17 cellular contexts compared by ENCODE assay signal in the genomic region with DNA sequence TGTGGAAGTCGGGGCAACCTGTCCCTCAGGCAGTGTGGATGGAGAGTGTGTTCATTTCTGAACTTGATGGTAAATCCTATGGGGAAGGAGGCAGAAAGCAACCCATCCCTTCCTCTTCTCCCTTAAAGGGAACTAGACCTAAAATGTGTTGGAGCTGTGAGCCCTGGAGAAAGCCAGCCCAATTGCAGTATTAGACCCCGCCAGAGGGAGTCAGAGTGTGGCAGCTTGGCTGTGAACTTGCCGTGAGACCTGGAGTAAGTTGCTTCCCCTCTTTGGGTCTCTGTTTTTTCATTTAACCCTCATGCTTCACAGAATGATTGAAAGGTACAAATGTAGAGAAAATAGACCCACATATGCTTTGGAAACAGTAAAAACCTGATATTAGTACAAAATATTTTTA.
A peak's percentile ranks its signal among the peaks of the same experiment; 100 is the strongest.
DNase-seq lines count a peak whose midpoint lies in the region; ATAC-seq and TF ChIP-seq lines count a peak whose summit lies in the region.
"Had no signal": no experiment of that assay in that cellular context is flagged by ENCODE, and none has a peak within 500 bp of the region (broad histone marks: within the 10 kb centered on the region; RNA-seq: fewer than 3 reads in every experiment).

No MANE protein-coding gene starts in this region.

- POLR2A ChIA-PET in HCT116 (lab: Charles Lee), result interaction anchor here (0.6 kb wide), 1 partner anchor 1087 kb away, joined by 3 read pairs; no protein-coding TSS in a partner anchor
- POLR2A ChIA-PET in SK-N-SH (lab: Yijun Ruan, JAX), result no interaction called here
- POLR2A ChIA-PET in CD4-positive, alpha-beta memory T cell (lab: Charles Lee; ENCODE audit: partially characterized antibody), result no interaction called here

- H2AFZ ChIP-seq in HCT116 (ENCODE audit: low read depth, low read length, poor library complexity, severe bottlenecking), result no peak overlapping the region
- no peak overlapping the region for H2AFZ ChIP-seq in SK-N-SH (ENCODE audit: low read depth)

- TF ChIP-seq CTCF in HCT116 (IDR thresholded peaks at IDR 0.05 in 2 of 3, conservative IDR thresholded peaks at IDR 0.05 in 1 of 3; ENCODE audit: borderline replicate concordance in 1 of 3, insufficient read depth in 1 of 3, low read depth in 2 of 3, low read length in 2 of 3) (peak in 2 of 3 experiments; percentile 17 to 18; a peak in 1 of 6 replicates), SK-N-SH (IDR thresholded peaks at IDR 0.05) (peak; percentile 11; the same call in 1 of the 2 replicates), mesothelial cell of epicardium (IDR thresholded peaks at IDR 0.05; ENCODE audit: unreplicated experiment) (no peak)

- H3K27ac ChIP-seq in HCT116 (ENCODE audit: low read depth, low read length) (no peak overlapping the region), SK-N-SH (ENCODE audit: low read depth in 2 of 2, low read length in 1 of 2) (no peak overlapping the region)
- H3K27ac ChIP-seq in CD4-positive, alpha-beta memory T cell (ENCODE audit: low read depth, low read length), result no peak overlapping the region
- H3K27ac ChIP-seq: heart right ventricle, right atrium auricular region, tibial nerve had no signal

- TF ChIP-seq RAD21 in HCT116 (IDR thresholded peaks at IDR 0.05; ENCODE audit: low read depth) (no peak), SK-N-SH (IDR thresholded peaks at IDR 0.05; ENCODE audit: low read length) (no peak)

- no peaks in the 10 kb centered on the region for H3K9me3 ChIP-seq in HCT116 (ENCODE audit: control insufficient read depth in 1 of 2, insufficient read depth in 1 of 2, low read depth in 1 of 2, low read length in 2 of 2)
- H3K9me3 ChIP-seq in SK-N-SH, result no peaks in the 10 kb centered on the region
- H3K9me3 ChIP-seq in CD4-positive, alpha-beta memory T cell (ENCODE audit: control insufficient read depth in 1 of 2, low read length in 2 of 2), result no peaks in the 10 kb centered on the region
- H3K9me3 ChIP-seq: heart right ventricle, MG63, right atrium auricular region, tibial nerve had no signal

- no peak for TF ChIP-seq EP300 in SK-N-SH (IDR thresholded peaks at IDR 0.05; ENCODE audit: borderline replicate concordance in 1 of 2, low read depth in 1 of 2, low read length in 1 of 2)

- WGBS in SK-N-SH (ENCODE audit: low lambda C conversion rate), result 28% methylated on average over 3 of the region's 3 CpGs

- H4K20me1 ChIP-seq in HCT116 (ENCODE audit: insufficient read depth), result no peaks in the 10 kb centered on the region
- no peaks in the 10 kb centered on the region for H4K20me1 ChIP-seq in SK-N-SH (ENCODE audit: insufficient read depth)

- no peaks in the 10 kb centered on the region for H3K36me3 Mint-ChIP-seq in CD4-positive, alpha-beta memory T cell
- H3K36me3 Mint-ChIP-seq in mesothelial cell of epicardium, result no peaks in the 10 kb centered on the region
- H3K36me3 Mint-ChIP-seq: CD14-positive monocyte; naive thymus-derived CD8-positive, alpha-beta T cell had no signal

- H3K9me3 Mint-ChIP-seq in CD4-positive, alpha-beta memory T cell, result peaks cover 0 to 2% (median 0%) of the 10 kb centered on the region in 8 donors
- no peaks in the 10 kb centered on the region for H3K9me3 Mint-ChIP-seq in mesothelial cell of epicardium
- H3K9me3 Mint-ChIP-seq: CD14-positive monocyte; naive thymus-derived CD8-positive, alpha-beta T cell had no signal

- H3K27ac Mint-ChIP-seq in CD4-positive, alpha-beta memory T cell, result no peak overlapping the region
- H3K27ac Mint-ChIP-seq in mesothelial cell of epicardium, result no peak overlapping the region
- H3K27ac Mint-ChIP-seq: CD14-positive monocyte; naive thymus-derived CD8-positive, alpha-beta T cell had no signal

- no peak overlapping the region for H3K9ac ChIP-seq in HCT116 (ENCODE audit: low read length)
- H3K9ac ChIP-seq in SK-N-SH, result no peak overlapping the region

- H3K36me3 ChIP-seq in HCT116 (ENCODE audit: control insufficient read depth in 1 of 2, insufficient read depth in 2 of 2, low read length in 2 of 2) (no peaks in the 10 kb centered on the region), SK-N-SH (replicated peaks in 1 of 2; ENCODE audit: control insufficient read depth in 1 of 2, insufficient read depth in 2 of 2, low read length in 1 of 2) (no peaks in the 10 kb centered on the region)
- no peaks in the 10 kb centered on the region for H3K36me3 ChIP-seq in CD4-positive, alpha-beta memory T cell (ENCODE audit: insufficient read depth, low read length)
- H3K36me3 ChIP-seq: heart right ventricle, MG63, right atrium auricular region, tibial nerve had no signal

- peaks cover 2% of the 10 kb centered on the region; the same call in 1 of the 2 replicates for H3K27me3 ChIP-seq in HCT116 (ENCODE audit: insufficient read depth, low read length)
- H3K27me3 ChIP-seq in SK-N-SH (ENCODE audit: insufficient read depth), result peaks cover 4% of the 10 kb centered on the region; the same call in 1 of the 2 replicates
- no peaks in the 10 kb centered on the region for H3K27me3 ChIP-seq in CD4-positive, alpha-beta memory T cell (ENCODE audit: insufficient read depth, low read length)
- H3K27me3 ChIP-seq: MG63, right atrium auricular region had no signal

- H3K4me3 ChIP-seq in HCT116 (replicated peaks in 1 of 2; ENCODE audit: low read depth in 1 of 2, low read length in 2 of 2) (no peak overlapping the region), SK-N-SH (ENCODE audit: low read depth in 2 of 2, low read length in 1 of 2) (no peak overlapping the region)
- H3K4me3 ChIP-seq in CD4-positive, alpha-beta memory T cell (ENCODE audit: low read length in 2 of 2), result no peak overlapping the region
- H3K4me3 ChIP-seq: heart right ventricle, MG63, right atrium auricular region, tibial nerve had no signal

- peaks cover 9 to 10% of the 10 kb centered on the region in 2 donors for H3K27me3 Mint-ChIP-seq in CD4-positive, alpha-beta memory T cell
- H3K27me3 Mint-ChIP-seq in mesothelial cell of epicardium (ENCODE audit: low read depth), result peaks cover 14% of the 10 kb centered on the region

- CTCF ChIA-PET in HCT116 (lab: Charles Lee) (interaction anchor here (1.3 kb wide), 1 partner anchor 113 kb away, joined by 4 read pairs; no protein-coding TSS in a partner anchor), SK-N-SH (lab: Yijun Ruan, JAX) (interaction anchor here (2.1 kb wide), 1 partner anchor 113 kb away, joined by 5 read pairs; no protein-coding TSS in a partner anchor)
- CTCF ChIA-PET in CD4-positive, alpha-beta memory T cell (lab: Charles Lee; ENCODE audit: partially characterized antibody), result no interaction called here

- RAD21 ChIA-PET in HCT116 (lab: Charles Lee; ENCODE audit: low non-redundant PET in 1 of 2, low total read pairs in 2 of 2, uncharacterized antibody in 2 of 2, unreplicated experiment in 2 of 2), result no interaction called here

- H3K4me1 Mint-ChIP-seq in CD4-positive, alpha-beta memory T cell, result no peaks in the 10 kb centered on the region
- H3K4me1 Mint-ChIP-seq in mesothelial cell of epicardium, result peaks cover 6% of the 10 kb centered on the region
- H3K4me1 Mint-ChIP-seq: CD14-positive monocyte; naive thymus-derived CD8-positive, alpha-beta T cell had no signal

- H3K79me2 ChIP-seq in HCT116 (ENCODE audit: insufficient read depth, low read length) (no peaks in the 10 kb centered on the region), SK-N-SH (ENCODE audit: insufficient read depth) (no peaks in the 10 kb centered on the region)

- no peaks in the 10 kb centered on the region for H3F3A ChIP-seq in SK-N-SH (replicated peaks; ENCODE audit: insufficient read depth)

- intact Hi-C loops in HCT116 (cut with micrococcal nuclease), result no loop called here
- intact Hi-C loops in CD4-positive, alpha-beta memory T cell (cut with micrococcal nuclease), result no loop called here

- no peak for TF ChIP-seq POLR2A in HCT116 (IDR thresholded peaks at IDR 0.05; ENCODE audit: borderline replicate concordance, extremely low read depth, insufficient read depth, insufficient read length)

- DNase-seq in AG20443 (ENCODE audit: low spot score) (peak; percentile 10), HCT116 (ENCODE audit: low read depth, low spot score) (no peak), SK-N-SH (no peak), iPS-NIHi11 (ENCODE audit: low spot score) (peak; percentile 12), mesothelial cell of epicardium (ENCODE audit: low spot score in 2 of 2, unreplicated experiment in 2 of 2) (no peak)
- no peak for DNase-seq in CD4-positive, alpha-beta memory T cell
- DNase-seq: GOT3; heart right ventricle; MG63; naive thymus-derived CD8-positive, alpha-beta T cell; NCI-H2171 treated with DMSO at 0.1 percent for 48 hours had no signal

- ATAC-seq in HCT116, result peak; percentile 57; the same call in 1 of the 2 replicates
- ATAC-seq in GM19023 (IDR thresholded peaks at IDR 0.05; ENCODE audit: unreplicated experiment), result no peak
- no peak for ATAC-seq in GM18867 (IDR thresholded peaks at IDR 0.05; ENCODE audit: unreplicated experiment)
- ATAC-seq: activated CD4-positive, CD25-positive, alpha-beta regulatory T cell treated with anti-CD3 and anti-CD28 coated beads, Interleukin-2, amount 50 U/mL, for 24 hours; heart right ventricle; naive thymus-derived CD8-positive, alpha-beta T cell had no signal

- no TSS peak for BruUV-seq in HCT116 (replicated peaks; lab: Mats Ljungman, UMichigan)

- no peak overlapping the region for H3K4me2 ChIP-seq in HCT116 (ENCODE audit: low read length)
- no peak overlapping the region for H3K4me2 ChIP-seq in SK-N-SH

- H3K9me2 ChIP-seq in HCT116 (ENCODE audit: insufficient read depth) (no peaks in the 10 kb centered on the region), SK-N-SH (no peaks in the 10 kb centered on the region)

- H3K4me3 Mint-ChIP-seq in CD4-positive, alpha-beta memory T cell, result no peak overlapping the region
- no peak overlapping the region for H3K4me3 Mint-ChIP-seq in mesothelial cell of epicardium
- H3K4me3 Mint-ChIP-seq: CD14-positive monocyte; naive thymus-derived CD8-positive, alpha-beta T cell had no signal

- H3K4me1 ChIP-seq in HCT116 (ENCODE audit: control insufficient read depth in 1 of 2, insufficient read depth in 2 of 2, low read length in 2 of 2), result no peaks in the 10 kb centered on the region
- H3K4me1 ChIP-seq in SK-N-SH (ENCODE audit: control insufficient read depth in 1 of 2, insufficient read depth in 2 of 2, low read depth in 1 of 2, low read length in 1 of 2), result no peaks in the 10 kb centered on the region; a peak in 1 of 4 replicates
- no peaks in the 10 kb centered on the region for H3K4me1 ChIP-seq in CD4-positive, alpha-beta memory T cell (ENCODE audit: insufficient read depth, low read length)
- H3K4me1 ChIP-seq: heart right ventricle, right atrium auricular region, tibial nerve had no signal

TF ChIP-seq in HCT116, 20 proteins besides CTCF, POLR2A, EP300 and RAD21 (continues in another document):
- TF ChIP-seq, protein P1, sequence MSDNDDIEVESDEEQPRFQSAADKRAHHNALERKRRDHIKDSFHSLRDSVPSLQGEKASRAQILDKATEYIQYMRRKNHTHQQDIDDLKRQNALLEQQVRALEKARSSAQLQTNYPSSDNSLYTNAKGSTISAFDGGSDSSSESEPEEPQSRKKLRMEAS (IDR thresholded peaks at IDR 0.05), result no peak
- no peak for TF ChIP-seq ELF1 (IDR thresholded peaks at IDR 0.05; ENCODE audit: borderline replicate concordance, low read depth)

Comparison
In these comparisons a context has a peak if more than half of its experiments do, and no peak if none do; other contexts are left out.
1. DNase-seq: peak in AG20443 (single experiment) and iPS-NIHi11 (single experiment); none in HCT116 (single experiment), SK-N-SH (single experiment), CD4-positive, alpha-beta memory T cell (0 of 5) and mesothelial cell of epicardium (0 of 2).